In genomic region chr4:150579591-150580234, GRCh38 we compare ENCODE assay signal across 11 cellular contexts. TPM values are rescaled to one million over a fixed set of nuclear protein-coding genes. Genes with fewer than 3 reads are reported as not detected.
DNase-seq lines count a peak whose midpoint lies in the region; ATAC-seq, FAIRE-seq and TF ChIP-seq lines count a peak whose summit lies in the region.
"Had no signal": no experiment of that assay in that cellular context is flagged by ENCODE, and none has a peak within 500 bp of the region (broad histone marks: within the 10 kb centered on the region; RNA-seq: fewer than 3 reads in every experiment).

No MANE protein-coding gene starts in this region.

- H4K20me1 ChIP-seq in HepG2 (ENCODE audit: insufficient read depth, low read length) = no peaks in the 10 kb centered on the region

- H3K27ac ChIP-seq in HepG2 (ENCODE audit: extremely low read length, insufficient read depth, low read length) (no peak overlapping the region), stomach smooth muscle (ENCODE audit: low read length) (peak overlapping the region; percentile 55)
- H3K27ac ChIP-seq: epithelial cell of prostate had no signal

- H3K4me1 ChIP-seq in endocrine pancreas (ENCODE audit: control insufficient read depth, insufficient read depth, low read length) (peaks cover 7% of the 10 kb centered on the region), HepG2 (ENCODE audit: insufficient read depth, low read length) (no peaks in the 10 kb centered on the region), stomach smooth muscle (ENCODE audit: control insufficient read depth, insufficient read depth, low read length) (peaks cover 3% of the 10 kb centered on the region)

- no peak for TF ChIP-seq CTCF in HepG2 (CRISPR knock-in tag; IDR thresholded peaks at IDR 0.05)

- H2AFZ ChIP-seq in HepG2 (ENCODE audit: low read length) = no peak overlapping the region

- no peak for TF ChIP-seq POLR2A in HepG2 (IDR thresholded peaks at IDR 0.05; ENCODE audit: insufficient read depth in 1 of 2, low read depth in 2 of 2, low read length in 2 of 2)

- H3K27me3 ChIP-seq in endocrine pancreas (ENCODE audit: control insufficient read depth, insufficient read depth, low read length) (no peaks in the 10 kb centered on the region), HepG2 (ENCODE audit: control insufficient read depth in 1 of 2, insufficient read depth in 2 of 2, low read length in 2 of 2) (no peaks in the 10 kb centered on the region), stomach smooth muscle (ENCODE audit: control insufficient read depth in 1 of 2, insufficient read depth in 2 of 2, low read length in 2 of 2) (peaks cover 0 to 8% of the 10 kb centered on the region in 2 donors)

- 98% methylated on average over 49 of the region's 65 CpGs for WGBS in HepG2 (ENCODE audit: low lambda C conversion rate)

- peak; percentile 55 for FAIRE-seq in HTR-8/SVneo (lab: Jason Lieb, UNC)
- FAIRE-seq in HepG2 (lab: Jason Lieb, UNC) = no peak
- FAIRE-seq: G401.6 had no signal

- intact Hi-C loops in HepG2 (cut with micrococcal nuclease; ENCODE audit: unreplicated experiment) = no loop called here

- in situ Hi-C loops in HepG2 (cut with HindIII; ENCODE audit: extremely low pct_ligation_motif_present, low pct_unique_long_range_greater_than_20kb) = no loop called here

- ATAC-seq in HepG2 (no peak), HG03354 (IDR thresholded peaks at IDR 0.05; ENCODE audit: poor library complexity, severe bottlenecking, unreplicated experiment) (no peak), HG02938 (IDR thresholded peaks at IDR 0.05; ENCODE audit: unreplicated experiment) (no peak)

- DNase-seq in HTR-8/SVneo (ENCODE audit: insufficient read length, low spot score) = peak; percentile 21
- DNase-seq in HepG2 (ENCODE audit: low spot score) = no peak
- no peak for DNase-seq in cerebellum (ENCODE audit: low spot score)
- no peak for DNase-seq in NCI-H187 treated with DMSO at 0.1 percent for 48 hours (lab: John Stamatoyannopoulos, UW)

- H3K79me2 ChIP-seq in HepG2 (ENCODE audit: insufficient read depth, low read length) = no peaks in the 10 kb centered on the region

- BruUV-seq in HepG2 (replicated peaks; lab: Mats Ljungman, UMichigan) = no TSS peak

- no peaks in the 10 kb centered on the region for H3K36me3 ChIP-seq in endocrine pancreas (ENCODE audit: control insufficient read depth, insufficient read depth, low read length)
- H3K36me3 ChIP-seq in HepG2 (replicated peaks in 1 of 2; ENCODE audit: control insufficient read depth in 1 of 2, insufficient read depth in 2 of 2, low read length in 2 of 2) = peaks cover 5 to 8% of the 10 kb centered on the region in 2 experiments; a peak in 2 of 5 replicates
- H3K36me3 ChIP-seq in stomach smooth muscle (ENCODE audit: control insufficient read depth in 2 of 2, insufficient read depth in 2 of 2, low read length in 2 of 2) = no peaks in the 10 kb centered on the region

- no peak overlapping the region for H3K4me2 ChIP-seq in HepG2 (ENCODE audit: low read depth, low read length)

- CTCF ChIA-PET in HepG2 (lab: Yijun Ruan, JAX; ENCODE audit: low intra/inter-chr PET ratio, low total read pairs) = no interaction called here

- H3K9me3 ChIP-seq in endocrine pancreas (ENCODE audit: control insufficient read depth, low read length) (no peaks in the 10 kb centered on the region), HepG2 (ENCODE audit: low read length) (no peaks in the 10 kb centered on the region), stomach smooth muscle (ENCODE audit: control insufficient read depth in 2 of 2, low read length in 2 of 2) (peaks cover 0 to 4% of the 10 kb centered on the region in 2 donors)

- H3K9ac ChIP-seq in endocrine pancreas (ENCODE audit: control insufficient read depth, insufficient read depth, low read length) (no peak overlapping the region), HepG2 (ENCODE audit: insufficient read depth, low read depth, low read length) (no peak overlapping the region), stomach smooth muscle (ENCODE audit: low read length in 2 of 2) (peak overlapping the region in 1 of 2 donors; percentile 40)

- no peak for TF ChIP-seq RAD21 in HepG2 (CRISPR knock-in tag; IDR thresholded peaks at IDR 0.05)

- H3K4me3 ChIP-seq in endocrine pancreas (ENCODE audit: control insufficient read depth, insufficient read depth, low read length) (peak overlapping the region; percentile 22), HepG2 (replicated peaks in 1 of 3; ENCODE audit: insufficient read depth in 1 of 3, low read depth in 2 of 3, low read length in 3 of 3) (no peak overlapping the region), stomach smooth muscle (ENCODE audit: low read length in 2 of 2) (peak overlapping the region; percentile 39 to 54)

- POLR2A ChIA-PET in HepG2 (lab: Yijun Ruan, JAX) = no interaction called here

- no peak for TF ChIP-seq EP300 in HepG2 (IDR thresholded peaks at IDR 0.05; ENCODE audit: low read depth in 2 of 2, low read length in 2 of 2)
- no peak for TF ChIP-seq EP300 in HepG2 (CRISPR knock-in tag; IDR thresholded peaks at IDR 0.05; ENCODE audit: borderline replicate concordance)

TF ChIP-seq in HepG2, 621 proteins besides CTCF, POLR2A, EP300 and RAD21:
- no peak for TF ChIP-seq PHB2 (IDR thresholded peaks at IDR 0.05; ENCODE audit: partially characterized antibody)
- TF ChIP-seq TEAD3 (CRISPR knock-in tag; optimal IDR thresholded peaks at IDR 0.05; ENCODE audit: borderline replicate concordance) = no peak
- TF ChIP-seq ARID2 (CRISPR knock-in tag; IDR thresholded peaks at IDR 0.05; ENCODE audit: borderline replicate concordance) = no peak
- TF ChIP-seq AGO1 (IDR thresholded peaks at IDR 0.05; ENCODE audit: low read depth, low read length, poor library complexity, severe bottlenecking) = peak; percentile 26
- TF ChIP-seq PCBP1 (IDR thresholded peaks at IDR 0.05; ENCODE audit: borderline replicate concordance, low read depth, low read length) = no peak
- TF ChIP-seq NFE2L1 (CRISPR knock-in tag; IDR thresholded peaks at IDR 0.05; ENCODE audit: borderline replicate concordance) = no peak
- TF ChIP-seq, protein P1, sequence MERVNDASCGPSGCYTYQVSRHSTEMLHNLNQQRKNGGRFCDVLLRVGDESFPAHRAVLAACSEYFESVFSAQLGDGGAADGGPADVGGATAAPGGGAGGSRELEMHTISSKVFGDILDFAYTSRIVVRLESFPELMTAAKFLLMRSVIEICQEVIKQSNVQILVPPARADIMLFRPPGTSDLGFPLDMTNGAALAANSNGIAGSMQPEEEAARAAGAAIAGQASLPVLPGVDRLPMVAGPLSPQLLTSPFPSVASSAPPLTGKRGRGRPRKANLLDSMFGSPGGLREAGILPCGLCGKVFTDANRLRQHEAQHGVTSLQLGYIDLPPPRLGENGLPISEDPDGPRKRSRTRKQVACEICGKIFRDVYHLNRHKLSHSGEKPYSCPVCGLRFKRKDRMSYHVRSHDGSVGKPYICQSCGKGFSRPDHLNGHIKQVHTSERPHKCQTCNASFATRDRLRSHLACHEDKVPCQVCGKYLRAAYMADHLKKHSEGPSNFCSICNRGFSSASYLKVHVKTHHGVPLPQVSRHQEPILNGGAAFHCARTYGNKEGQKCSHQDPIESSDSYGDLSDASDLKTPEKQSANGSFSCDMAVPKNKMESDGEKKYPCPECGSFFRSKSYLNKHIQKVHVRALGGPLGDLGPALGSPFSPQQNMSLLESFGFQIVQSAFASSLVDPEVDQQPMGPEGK (CRISPR knock-in tag; IDR thresholded peaks at IDR 0.05) = no peak
- no peak for TF ChIP-seq ZNF510 (CRISPR knock-in tag; IDR thresholded peaks at IDR 0.05; ENCODE audit: low read depth)
- TF ChIP-seq ISL2 (CRISPR knock-in tag; IDR thresholded peaks at IDR 0.05) = no peak
- TF ChIP-seq AGO2 (optimal IDR thresholded peaks at IDR 0.05; ENCODE audit: low read depth, low read length) = peak; percentile 25
TF ChIP-seq in HepG2: peak in this region for 2.

RNA-seq across cellular contexts. Expression of gene MAB21L2, which starts 2.2 kb away (rescaled TPM):
- total RNA-seq in HepG2 (2016; rRNA removed; fragmentation: Illumina TruSeq; extraction: Trizol) (not detected in 2 replicates), cerebellum (4.9 TPM)
- total RNA-seq in HepG2 (2016; cell fraction: cytosol; rRNA removed; fragmentation: Illumina TruSeq; extraction: Trizol; ENCODE audit: low read depth) = not detected in 2 replicates
- total RNA-seq in HepG2 (2016; cell fraction: insoluble cytoplasmic fraction; rRNA removed; fragmentation: Illumina TruSeq; extraction: Trizol) = not detected in 2 replicates
- total RNA-seq in HepG2 (2016; cell fraction: membrane; rRNA removed; fragmentation: Illumina TruSeq; extraction: Trizol) = not detected in 2 replicates
- not detected in 2 replicates for total RNA-seq in HepG2 (2016; cell fraction: nucleus; rRNA removed; fragmentation: Illumina TruSeq; extraction: Trizol)
- polyA plus RNA-seq in HepG2 (2011; rRNA removed) = not detected in 2 replicates
- polyA plus RNA-seq in HepG2 (2011; cell fraction: cytosol; rRNA removed) = not detected in 2 replicates
- polyA plus RNA-seq in HepG2 (2011; cell fraction: nucleus; rRNA removed) = not detected in 2 replicates
- polyA plus RNA-seq in HepG2 (2012) = not detected in 2 replicates
- not detected in 2 replicates for polyA plus RNA-seq in HepG2 (2016; cell fraction: cytosol; fragmentation: Illumina TruSeq; extraction: Trizol; ENCODE audit: low read depth)
- not detected in 2 replicates for polyA plus RNA-seq in HepG2 (2016; cell fraction: insoluble cytoplasmic fraction; fragmentation: Illumina TruSeq; extraction: Trizol; ENCODE audit: low read depth)
- not detected in 2 replicates for polyA plus RNA-seq in HepG2 (2016; cell fraction: membrane; fragmentation: Illumina TruSeq; extraction: Trizol; ENCODE audit: low read depth)
- not detected in 2 replicates for polyA plus RNA-seq in HepG2 (2016; cell fraction: nucleus; fragmentation: Illumina TruSeq; extraction: Trizol; ENCODE audit: insufficient read depth, low read depth)
- polyA minus RNA-seq in HepG2 (2011; rRNA and poly(A)+ RNA removed; ENCODE audit: low replicate concordance) = not detected in 2 replicates
- polyA minus RNA-seq in HepG2 (2011; cell fraction: cytosol; rRNA and poly(A)+ RNA removed) = not detected in 2 replicates
- polyA minus RNA-seq in HepG2 (2011; cell fraction: nucleus; rRNA and poly(A)+ RNA removed) = not detected in 2 replicates
- total RNA-seq: activated CD8-positive, alpha-beta memory T cell treated with anti-CD3 and anti-CD28 coated beads for 36 hours had no signal

Comparison
In these comparisons a context has a peak if more than half of its experiments do, and no peak if none do; other contexts are left out.
1. H3K4me3 ChIP-seq: peak in endocrine pancreas (single experiment) and stomach smooth muscle (2 of 2); none in HepG2 (0 of 3).